In the genomic region with DNA sequence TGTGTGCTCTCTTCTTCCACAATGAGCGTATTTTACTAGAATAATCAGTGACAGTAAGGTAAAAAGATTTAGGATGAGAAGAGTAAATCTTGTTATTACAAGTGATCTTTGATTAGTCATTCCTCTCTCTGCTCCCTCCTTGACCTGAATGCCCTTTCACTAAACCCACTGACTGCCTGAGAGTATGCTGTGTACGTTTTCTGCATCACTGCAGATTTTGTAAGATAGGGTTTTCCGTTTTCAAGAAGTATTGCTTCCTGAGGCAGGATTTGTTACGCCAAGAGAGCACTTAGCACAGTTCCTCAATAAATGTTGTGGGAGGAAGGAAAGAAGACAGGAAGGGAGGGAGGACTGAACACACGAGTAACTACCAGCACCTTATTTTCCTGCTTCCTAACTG, we compare ENCODE assay signal across 9 cellular contexts. TPM values are rescaled to one million over a fixed set of nuclear protein-coding genes. Genes with fewer than 3 reads are reported as not detected.
DNase-seq lines count a peak whose midpoint lies in the region; ATAC-seq and FAIRE-seq lines count a peak whose summit lies in the region.
"Had no signal": no experiment of that assay in that cellular context is flagged by ENCODE, and none has a peak within 500 bp of the region (broad histone marks: within the 10 kb centered on the region; RNA-seq: fewer than 3 reads in every experiment).

No MANE protein-coding gene starts in this region.

- peak; percentile 93 for ATAC-seq in activated naive CD8-positive, alpha-beta T cell treated with anti-CD3 and anti-CD28 coated beads, Interleukin-2, amount 50 U/mL, for 24 hours
- peak; percentile 86 for ATAC-seq in HG03064 (IDR thresholded peaks at IDR 0.05; ENCODE audit: low read depth, unreplicated experiment)

- H3K36me3 Mint-ChIP-seq in activated naive CD8-positive, alpha-beta T cell treated with anti-CD3 and anti-CD28 coated beads, Interleukin-2, amount 50 U/mL, for 24 hours (ENCODE audit: low read depth): peaks cover 4% of the 10 kb centered on the region
- H3K36me3 Mint-ChIP-seq in activated naive CD8-positive, alpha-beta T cell treated with anti-CD3 and anti-CD28 coated beads for 36 hours: no peaks in the 10 kb centered on the region
- H3K36me3 Mint-ChIP-seq in stimulated activated naive CD8-positive, alpha-beta T cell treated with anti-CD3 and anti-CD28 coated beads, Interleukin-15, Interleukin-2, amounts not matched to agents 100 ng/mL and 50 ng/mL, for 24 hours (ENCODE audit: low read depth): no peaks in the 10 kb centered on the region

- FAIRE-seq in urothelium cell line (lab: Jason Lieb, UNC): no peak
- FAIRE-seq: endometrium had no signal

- DNase-seq in activated naive CD8-positive, alpha-beta T cell treated with anti-CD3 and anti-CD28 coated beads, Interleukin-2, amount 50 U/mL, for 24 hours: no peak
- no peak for DNase-seq in activated naive CD8-positive, alpha-beta T cell treated with anti-CD3 and anti-CD28 coated beads for 36 hours
- peak; percentile 93 for DNase-seq in SKM-1 treated with dmso at 0.1 percent for 144 hours (lab: John Stamatoyannopoulos, UW; ENCODE audit: unreplicated experiment)
- no peak for DNase-seq in urothelium cell line (ENCODE audit: low spot score)
- DNase-seq in stimulated activated CD4-positive, alpha-beta T cell treated with anti-CD3 and anti-CD28 coated beads, Interleukin-4, amount 100 ng/mL, for 4 hours: no peak
- DNase-seq in NCI-H446 (lab: John Stamatoyannopoulos, UW): no peak

- peak overlapping the region; percentile 2 for H3K27ac Mint-ChIP-seq in activated naive CD8-positive, alpha-beta T cell treated with anti-CD3 and anti-CD28 coated beads, Interleukin-2, amount 50 U/mL, for 24 hours
- H3K27ac Mint-ChIP-seq in activated naive CD8-positive, alpha-beta T cell treated with anti-CD3 and anti-CD28 coated beads for 36 hours: no peak overlapping the region
- H3K27ac Mint-ChIP-seq in stimulated activated naive CD8-positive, alpha-beta T cell treated with anti-CD3 and anti-CD28 coated beads, Interleukin-15, Interleukin-2, amounts not matched to agents 100 ng/mL and 50 ng/mL, for 24 hours: peak overlapping the region; percentile 26

- peaks cover 20% of the 10 kb centered on the region for H3K4me1 Mint-ChIP-seq in activated naive CD8-positive, alpha-beta T cell treated with anti-CD3 and anti-CD28 coated beads, Interleukin-2, amount 50 U/mL, for 24 hours
- peaks cover 9% of the 10 kb centered on the region for H3K4me1 Mint-ChIP-seq in activated naive CD8-positive, alpha-beta T cell treated with anti-CD3 and anti-CD28 coated beads for 36 hours
- H3K4me1 Mint-ChIP-seq in stimulated activated naive CD8-positive, alpha-beta T cell treated with anti-CD3 and anti-CD28 coated beads, Interleukin-15, Interleukin-2, amounts not matched to agents 100 ng/mL and 50 ng/mL, for 24 hours (ENCODE audit: low read depth): peaks cover 15% of the 10 kb centered on the region

- H3K9me3 Mint-ChIP-seq in activated naive CD8-positive, alpha-beta T cell treated with anti-CD3 and anti-CD28 coated beads, Interleukin-2, amount 50 U/mL, for 24 hours: no peaks in the 10 kb centered on the region
- no peaks in the 10 kb centered on the region for H3K9me3 Mint-ChIP-seq in activated naive CD8-positive, alpha-beta T cell treated with anti-CD3 and anti-CD28 coated beads for 36 hours
- no peaks in the 10 kb centered on the region for H3K9me3 Mint-ChIP-seq in stimulated activated naive CD8-positive, alpha-beta T cell treated with anti-CD3 and anti-CD28 coated beads, Interleukin-15, Interleukin-2, amounts not matched to agents 100 ng/mL and 50 ng/mL, for 24 hours

- peaks cover 16% of the 10 kb centered on the region for H3K27me3 Mint-ChIP-seq in activated naive CD8-positive, alpha-beta T cell treated with anti-CD3 and anti-CD28 coated beads, Interleukin-2, amount 50 U/mL, for 24 hours
- H3K27me3 Mint-ChIP-seq in activated naive CD8-positive, alpha-beta T cell treated with anti-CD3 and anti-CD28 coated beads for 36 hours: peaks cover 11% of the 10 kb centered on the region
- H3K27me3 Mint-ChIP-seq in stimulated activated naive CD8-positive, alpha-beta T cell treated with anti-CD3 and anti-CD28 coated beads, Interleukin-15, Interleukin-2, amounts not matched to agents 100 ng/mL and 50 ng/mL, for 24 hours: peaks cover 4% of the 10 kb centered on the region

- no peak overlapping the region for H3K4me3 Mint-ChIP-seq in activated naive CD8-positive, alpha-beta T cell treated with anti-CD3 and anti-CD28 coated beads, Interleukin-2, amount 50 U/mL, for 24 hours
- H3K4me3 Mint-ChIP-seq in activated naive CD8-positive, alpha-beta T cell treated with anti-CD3 and anti-CD28 coated beads for 36 hours: no peak overlapping the region
- H3K4me3 Mint-ChIP-seq in stimulated activated naive CD8-positive, alpha-beta T cell treated with anti-CD3 and anti-CD28 coated beads, Interleukin-15, Interleukin-2, amounts not matched to agents 100 ng/mL and 50 ng/mL, for 24 hours: peak overlapping the region; percentile 4

RNA-seq across cellular contexts. Expression of gene LAMB3, which starts 7.7 kb away (rescaled TPM):
- total RNA-seq in activated naive CD8-positive, alpha-beta T cell treated with anti-CD3 and anti-CD28 coated beads for 36 hours: under 1 TPM; 0.88 to 0.89 TPM

RNA-seq across cellular contexts. Expression of gene G0S2, which starts 15.3 kb away (rescaled TPM):
- 10 to 100 TPM; 11.4 to 13.1 TPM for total RNA-seq in activated naive CD8-positive, alpha-beta T cell treated with anti-CD3 and anti-CD28 coated beads for 36 hours

RNA-seq across cellular contexts. Expression of gene HSD11B1, which starts 44.7 kb away (rescaled TPM):
- under 1 TPM in 1 of 2 experiments, not detected in 1; 0.36 TPM for total RNA-seq in activated naive CD8-positive, alpha-beta T cell treated with anti-CD3 and anti-CD28 coated beads for 36 hours
